In the genomic region with DNA sequence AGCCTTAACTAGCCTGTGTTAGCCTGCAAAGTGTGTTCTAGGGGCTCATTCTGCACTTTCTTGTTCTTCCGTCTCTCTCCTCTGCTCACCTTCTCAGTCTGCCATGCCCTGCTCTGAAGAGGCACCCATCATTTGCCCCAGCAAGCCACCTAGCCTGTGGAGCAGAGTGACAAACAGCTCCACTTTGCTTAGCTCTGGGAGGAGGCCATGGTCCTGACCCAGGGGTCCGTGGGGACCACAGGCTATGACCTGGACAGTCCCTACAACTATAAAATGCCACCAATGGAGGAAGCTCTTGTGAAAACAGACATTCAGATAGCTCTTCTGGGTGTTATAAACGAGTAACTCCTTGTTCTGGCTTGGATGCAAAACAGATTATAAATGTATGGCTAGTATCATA, we compare ENCODE assay signal across 9 cellular contexts.
"Had no signal": no experiment of that assay in that cellular context is flagged by ENCODE, and none has a peak within 500 bp of the region (broad histone marks: within the 10 kb centered on the region; RNA-seq: fewer than 3 reads in every experiment).

No MANE protein-coding gene starts in this region.

- DNase-seq: GM23248, GOT3, H7, H9, HCEC 1CT, HFFc6 had no signal

- FAIRE-seq: H54 had no signal

- H3K27ac ChIP-seq: GM23248 had no signal

- H3K9me3 ChIP-seq: HAP-1 had no signal

- H3K4me2 ChIP-seq: GM23338 had no signal

- H3K36me3 ChIP-seq: HAP-1 had no signal

- H3K4me1 ChIP-seq: HAP-1 had no signal

- H2AFZ ChIP-seq: GM23248, GM23338 had no signal

- H3K4me3 Mint-ChIP-seq: GM23338, H9, HFFc6 had no signal

- H3K27ac Mint-ChIP-seq: GM23338, HFFc6 had no signal

- H3K4me3 ChIP-seq: GM23248, GM23338, HAP-1 had no signal

- H3K9ac ChIP-seq: GM23248 had no signal
